In genomic region chr2:46545015-46545839, GRCh38 we compare ENCODE assay signal across 9 cellular contexts. TPM values are rescaled to one million over a fixed set of nuclear protein-coding genes. Genes with fewer than 3 reads are reported as not detected.
DNase-seq lines count a peak whose midpoint lies in the region; ATAC-seq and TF ChIP-seq lines count a peak whose summit lies in the region.
"Had no signal": no experiment of that assay in that cellular context is flagged by ENCODE, and none has a peak within 500 bp of the region (broad histone marks: within the 10 kb centered on the region; RNA-seq: fewer than 3 reads in every experiment).

No MANE protein-coding gene starts in this region.

- H3K9me3 Mint-ChIP-seq in activated T-cell treated with anti-CD3 and anti-CD28 coated beads, Interleukin-2, amount 50 U/mL, for 72 hours: no peaks in the 10 kb centered on the region
- no peaks in the 10 kb centered on the region for H3K9me3 Mint-ChIP-seq in nephron progenitor cell

- peak overlapping the region in 1 of 2 donors; percentile 84 for H3K4me3 Mint-ChIP-seq in activated T-cell treated with anti-CD3 and anti-CD28 coated beads, Interleukin-2, amount 50 U/mL, for 72 hours
- no peak overlapping the region for H3K4me3 Mint-ChIP-seq in nephron progenitor cell

- H3K36me3 ChIP-seq in effector memory CD4-positive, alpha-beta T cell (ENCODE audit: control insufficient read depth, insufficient read depth, low read length): no peaks in the 10 kb centered on the region
- H3K36me3 ChIP-seq in thoracic aorta: peaks cover 6% of the 10 kb centered on the region

- H3K27ac ChIP-seq in effector memory CD4-positive, alpha-beta T cell (ENCODE audit: insufficient read depth, low read length, poor library complexity, severe bottlenecking): peak overlapping the region; percentile 35
- peak overlapping the region; percentile 96 to 98 for H3K27ac ChIP-seq in thoracic aorta

- no peak for DNase-seq in activated T-cell treated with anti-CD3 and anti-CD28 coated beads, Interleukin-2, amount 50 U/mL, for 72 hours
- no peak for DNase-seq in activated T-cell treated with anti-CD3 and anti-CD28 coated beads, Interleukin-2, amount 50 U/mL, for 48 hours
- DNase-seq in effector memory CD4-positive, alpha-beta T cell: no peak
- DNase-seq in thoracic aorta (ENCODE audit: low spot score): no peak
- no peak for DNase-seq in left colon
- no peak for DNase-seq in stimulated activated CD4-positive, alpha-beta T cell treated with anti-CD3 and anti-CD28 coated beads, Interleukin-4, amount 100 ng/mL, for 24 hours
- DNase-seq in nephron progenitor cell: no peak

- H3K4me3 ChIP-seq in effector memory CD4-positive, alpha-beta T cell (ENCODE audit: insufficient read depth, low read depth, low read length, poor library complexity, severe bottlenecking): no peak overlapping the region
- H3K4me3 ChIP-seq in thoracic aorta: peak overlapping the region; percentile 96
- H3K4me3 ChIP-seq: SJSA1 had no signal

- H3K4me1 Mint-ChIP-seq in activated T-cell treated with anti-CD3 and anti-CD28 coated beads, Interleukin-2, amount 50 U/mL, for 72 hours (ENCODE audit: low read depth): peaks cover 66% of the 10 kb centered on the region
- peaks cover 66% of the 10 kb centered on the region for H3K4me1 Mint-ChIP-seq in nephron progenitor cell

- H3K27me3 ChIP-seq in effector memory CD4-positive, alpha-beta T cell (replicated peaks; ENCODE audit: control insufficient read depth, insufficient read depth, low read length, poor library complexity, severe bottlenecking): no peaks in the 10 kb centered on the region
- H3K27me3 ChIP-seq in thoracic aorta (replicated peaks; ENCODE audit: insufficient read depth): no peaks in the 10 kb centered on the region
- H3K27me3 ChIP-seq: SJSA1 had no signal

- peaks cover 21% of the 10 kb centered on the region for H3K4me1 ChIP-seq in effector memory CD4-positive, alpha-beta T cell (ENCODE audit: control insufficient read depth, insufficient read depth, low read length, poor library complexity, severe bottlenecking)
- peaks cover 50 to 77% of the 10 kb centered on the region in 2 donors for H3K4me1 ChIP-seq in thoracic aorta (ENCODE audit: control insufficient read depth in 1 of 2, low read depth in 2 of 2)

- no peak for ATAC-seq in activated T-cell treated with anti-CD3 and anti-CD28 coated beads, Interleukin-2, amount 50 U/mL, for 72 hours (replicated peaks in 1 of 2)
- ATAC-seq in HG03439 (IDR thresholded peaks at IDR 0.05; ENCODE audit: unreplicated experiment) (peak; percentile 17), thoracic aorta (ENCODE audit: insufficient number of reproducible peaks, low FRiP score, low read depth) (no peak), left colon (no peak)

- H3K36me3 Mint-ChIP-seq in activated T-cell treated with anti-CD3 and anti-CD28 coated beads, Interleukin-2, amount 50 U/mL, for 72 hours (ENCODE audit: insufficient read depth in 2 of 2): peaks cover 0 to 2% of the 10 kb centered on the region in 2 donors
- peaks cover 4% of the 10 kb centered on the region for H3K36me3 Mint-ChIP-seq in nephron progenitor cell (ENCODE audit: low read depth)

- no peaks in the 10 kb centered on the region for H3K27me3 Mint-ChIP-seq in activated T-cell treated with anti-CD3 and anti-CD28 coated beads, Interleukin-2, amount 50 U/mL, for 72 hours (ENCODE audit: low read depth)
- no peaks in the 10 kb centered on the region for H3K27me3 Mint-ChIP-seq in nephron progenitor cell (ENCODE audit: low read depth, poor library complexity)

- intact Hi-C loops in left colon (cut with DNase I, micrococcal nuclease): no loop called here

- no peaks in the 10 kb centered on the region for H3K9me3 ChIP-seq in effector memory CD4-positive, alpha-beta T cell (ENCODE audit: control insufficient read depth, low read length)
- no peaks in the 10 kb centered on the region for H3K9me3 ChIP-seq in thoracic aorta
- H3K9me3 ChIP-seq: SJSA1 had no signal

- peak overlapping the region; percentile 84 for H3K27ac Mint-ChIP-seq in activated T-cell treated with anti-CD3 and anti-CD28 coated beads, Interleukin-2, amount 50 U/mL, for 72 hours
- no peak overlapping the region for H3K27ac Mint-ChIP-seq in nephron progenitor cell

- TF ChIP-seq CTCF in thoracic aorta (IDR thresholded peaks at IDR 0.05) (no peak), nephron progenitor cell (IDR thresholded peaks at IDR 0.05) (no peak)

RNA-seq across cellular contexts. Expression of gene ATP6V1E2, which starts 2.9 kb away (rescaled TPM):
- total RNA-seq in activated T-cell treated with anti-CD3 and anti-CD28 coated beads, Interleukin-2, amount 50 U/mL, for 72 hours: 1 to 10 TPM; 3.2 to 5.6 TPM
- total RNA-seq in thoracic aorta (1 to 10 TPM; 1.9 to 7.4 TPM), left colon (1 to 10 TPM; 1.9 to 2.9 TPM)

RNA-seq across cellular contexts. Expression of gene RHOQ, which starts 2.9 kb away (rescaled TPM):
- 10 to 100 TPM; 25.5 to 33.7 TPM for total RNA-seq in activated T-cell treated with anti-CD3 and anti-CD28 coated beads, Interleukin-2, amount 50 U/mL, for 72 hours
- total RNA-seq in thoracic aorta (100 to 1,000 TPM; 116 to 134 TPM), left colon (10 to 100 TPM; 11.8 to 23.9 TPM)
